In genomic region chr14:102554835-102555819, GRCh38 we compare ENCODE assay signal across 8 cellular contexts. TPM values are rescaled to one million over a fixed set of nuclear protein-coding genes. Genes with fewer than 3 reads are reported as not detected.
DNase-seq lines count a peak whose midpoint lies in the region; TF ChIP-seq lines count a peak whose summit lies in the region.

No MANE protein-coding gene starts in this region.

- no peak overlapping the region for H3K27ac Mint-ChIP-seq in neural crest cell (ENCODE audit: unreplicated experiment)

- DNase-seq in NCI-H1436 treated with DMSO at 0.1 percent for 48 hours (lab: John Stamatoyannopoulos, UW) (peak; percentile 35), activated T-cell treated with anti-CD3 and anti-CD28 coated beads for 48 hours (ENCODE audit: low read depth) (peak; percentile 50), fibroblast of gingiva (ENCODE audit: low read depth) (peak; percentile 15), neural crest cell (ENCODE audit: low read depth, low spot score) (peak; percentile 52), tibial artery (peak in 1 of 2 donors; percentile 42), cerebellar nuclear complex (lab: John Stamatoyannopoulos, UW) (no peak), SHP77 treated with DMSO at 0.1 percent for 48 hours (lab: John Stamatoyannopoulos, UW) (no peak)

- peak overlapping the region; percentile 46 to 49 for H3K27ac ChIP-seq in tibial artery

- intact Hi-C loops in tibial artery (cut with DNase I; ENCODE audit: low total_unique reads): no loop called here

- no peaks in the 10 kb centered on the region for H3K4me1 Mint-ChIP-seq in neural crest cell

- peak overlapping the region; percentile 72 for H3K4me3 Mint-ChIP-seq in neural crest cell

- H3K36me3 Mint-ChIP-seq in neural crest cell (ENCODE audit: low read depth): no peaks in the 10 kb centered on the region

- H3K27me3 Mint-ChIP-seq in neural crest cell (ENCODE audit: low read depth): peaks cover 6% of the 10 kb centered on the region

- H3K4me1 ChIP-seq in tibial artery: peaks cover 0 to 15% (median 4%) of the 10 kb centered on the region in 4 donors

- no peaks in the 10 kb centered on the region for H3K9me3 Mint-ChIP-seq in neural crest cell

- H3K27me3 ChIP-seq in tibial artery: peaks cover 0 to 3% of the 10 kb centered on the region in 2 donors

- peak overlapping the region; percentile 60; the same call in 1 of the 2 replicates for H3K4me3 ChIP-seq in GM08714 (ENCODE audit: low read length)
- H3K4me3 ChIP-seq in tibial artery: peak overlapping the region; percentile 67 to 76

- no peaks in the 10 kb centered on the region for H3K9me3 ChIP-seq in tibial artery

- no peaks in the 10 kb centered on the region for H3K36me3 ChIP-seq in tibial artery

- TF ChIP-seq CTCF in neural crest cell (conservative IDR thresholded peaks at IDR 0.05) (no peak), tibial artery (IDR thresholded peaks at IDR 0.05) (no peak)

RNA-seq across cellular contexts. Expression of gene RCOR1, which starts 37.3 kb away (rescaled TPM):
- total RNA-seq in neural crest cell: 27.3 and 27.8 TPM in 2 replicates

RNA-seq across cellular contexts. Expression of gene ANKRD9, which starts 45.6 kb away (rescaled TPM):
- 33.2 and 40.0 TPM in 2 replicates for total RNA-seq in neural crest cell

Comparison
In these comparisons a context has a peak if more than half of its experiments do, and no peak if none do; other contexts are left out.
1. DNase-seq: peak in NCI-H1436 treated with DMSO at 0.1 percent for 48 hours (single experiment), activated T-cell treated with anti-CD3 and anti-CD28 coated beads for 48 hours (single experiment), fibroblast of gingiva (single experiment) and neural crest cell (single experiment); none in cerebellar nuclear complex (0 of 2) and SHP77 treated with DMSO at 0.1 percent for 48 hours (single experiment).